ENCODE assay signal across 9 cellular contexts in genomic region chr7:108002726-108003590, GRCh38. TPM values are rescaled to one million over a fixed set of nuclear protein-coding genes. Genes with fewer than 3 reads are reported as not detected.
A peak's percentile ranks its signal among the peaks of the same experiment; 100 is the strongest.
DNase-seq lines count a peak whose midpoint lies in the region; ATAC-seq, FAIRE-seq and TF ChIP-seq lines count a peak whose summit lies in the region.
"Had no signal": no experiment of that assay in that cellular context is flagged by ENCODE, and none has a peak within 500 bp of the region (broad histone marks: within the 10 kb centered on the region; RNA-seq: fewer than 3 reads in every experiment).

Gene LAMB1 (minus strand): TSS chr7:108003161. CDS start chr7:108002885, 276 bp downstream.

- H4K20me1 ChIP-seq in PC-9 (ENCODE audit: insufficient read depth), result no peaks in the 10 kb centered on the region

- no peak within 1 kb of the TSS for H3K27ac ChIP-seq in PC-9
- H3K27ac ChIP-seq in small intestine (ENCODE audit: low read depth in 1 of 2, low read length in 1 of 2), result peak within 1 kb of the TSS; percentile 21 to 89

- peak within 1 kb of the TSS; percentile 64 for H3K4me3 ChIP-seq in PC-9
- peak within 1 kb of the TSS; percentile 57 to 81 for H3K4me3 ChIP-seq in small intestine (ENCODE audit: low read depth in 1 of 2, low read length in 2 of 2)

- peak within 1 kb of the TSS; percentile 76 for H2AFZ ChIP-seq in PC-9

- no peak for FAIRE-seq in small intestine (lab: Jason Lieb, UNC)
- FAIRE-seq: GM18507 had no signal

- peak within 1 kb of the TSS; percentile 86 for H3K4me2 ChIP-seq in PC-9

- H3K36me3 ChIP-seq in PC-9 (ENCODE audit: low read depth), result no peaks in the 10 kb centered on the region; the same call in 1 of the 2 replicates
- H3K36me3 ChIP-seq in small intestine (ENCODE audit: control insufficient read depth in 2 of 2, insufficient read depth in 2 of 2, low read length in 2 of 2), result peaks cover 0 to 3% of the 10 kb centered on the region in 2 donors

- TF ChIP-seq CTCF in GM13976 (IDR thresholded peaks at IDR 0.05; ENCODE audit: borderline replicate concordance, control extremely low read depth, extremely low read depth, insufficient read depth, missing control alignments) (no peak), PC-9 (conservative IDR thresholded peaks at IDR 0.05) (no peak)

- TSS peak; percentile 71 for BruUV-seq in PC-9 (replicated peaks; lab: Mats Ljungman, UMichigan)

- DNase-seq in 8988T (peak; percentile 44), GM13976 (ENCODE audit: low spot score) (peak; percentile 47), PC-9 (peak; percentile 59 to 89), cerebellum (ENCODE audit: low spot score) (peak; percentile 76), islet precursor cell (peak; percentile 96), small intestine (peak; percentile 58), CD1c-positive myeloid dendritic cell (ENCODE audit: extremely low spot score) (no peak)

- intact Hi-C loops in PC-9 (cut with micrococcal nuclease; ENCODE audit: unreplicated experiment), result loop anchor here (5.0 kb wide), 1 partner anchor 1231 kb away; no protein-coding TSS in a partner anchor

- no peaks in the 10 kb centered on the region for H3K9me2 ChIP-seq in PC-9 (ENCODE audit: insufficient read depth)

- H3K9me3 ChIP-seq in PC-9 (ENCODE audit: insufficient read depth, low read depth) (no peaks in the 10 kb centered on the region), small intestine (ENCODE audit: control insufficient read depth, low read depth) (no peaks in the 10 kb centered on the region)

- in situ Hi-C loops in GM13976 (cut with MboI; ENCODE audit: low sequenced_read_pairs, unreplicated experiment), result no loop called here

- H3K27me3 ChIP-seq in PC-9 (ENCODE audit: insufficient read depth, low read depth) (no peaks in the 10 kb centered on the region), small intestine (ENCODE audit: control insufficient read depth in 2 of 2, insufficient read depth in 2 of 2, low read length in 2 of 2) (no peaks in the 10 kb centered on the region)

- H3K4me1 ChIP-seq in PC-9 (replicated peaks; ENCODE audit: insufficient read depth) (peaks cover 41% of the 10 kb centered on the region), small intestine (ENCODE audit: control insufficient read depth in 2 of 2, insufficient read depth in 1 of 2, low read depth in 1 of 2, low read length in 1 of 2) (peaks cover 5 to 22% of the 10 kb centered on the region in 2 donors)

- peaks cover 23% of the 10 kb centered on the region; the same call in 1 of the 2 replicates for H3K79me2 ChIP-seq in PC-9 (ENCODE audit: low read depth)

- H3F3A ChIP-seq in PC-9 (ENCODE audit: insufficient read depth, low read depth), result peaks cover 34% of the 10 kb centered on the region

- POLR2A ChIA-PET in PC-9 (lab: Charles Lee; ENCODE audit: unreplicated experiment), result interaction anchor here (0.7 to 0.8 kb wide), 2 partner anchors 41 to 262 kb away, joined by 3 read pairs; no protein-coding TSS in a partner anchor

- no peak for ATAC-seq in GM19324 (IDR thresholded peaks at IDR 0.05; ENCODE audit: low FRiP score, unreplicated experiment)

- CTCF ChIA-PET in PC-9 (lab: Charles Lee), result interaction anchor here (0.7 kb wide), 2 partner anchors 30 to 500 kb away, joined by 8 to 13 read pairs; no protein-coding TSS in a partner anchor

- WGBS in small intestine, 3 donors, result 1% methylated on average over 56 to 75 of the region's 75 CpGs

RNA-seq across cellular contexts. Expression of gene LAMB1, which starts in this region (rescaled TPM):
- total RNA-seq in PC-9 (2021) (236 and 242 TPM in 2 replicates), cerebellum (87.2 TPM)
- 100 to 1,000 TPM in 1 of 3 donors, 10 to 100 TPM in 2; 15.9 to 124 (median 19.5) TPM for polyA plus RNA-seq in small intestine
